ENCODE assay signal across 16 cellular contexts in genomic region chr17:8387914-8388651, GRCh38. TPM values are rescaled to one million over a fixed set of nuclear protein-coding genes. Genes with fewer than 3 reads are reported as not detected.
A peak's percentile ranks its signal among the peaks of the same experiment; 100 is the strongest.
DNase-seq lines count a peak whose midpoint lies in the region; ATAC-seq lines count a peak whose summit lies in the region.
"Had no signal": no experiment of that assay in that cellular context is flagged by ENCODE, and none has a peak within 500 bp of the region (broad histone marks: within the 10 kb centered on the region; RNA-seq: fewer than 3 reads in every experiment).

No MANE protein-coding gene starts in this region.

- no peaks in the 10 kb centered on the region for H3K79me2 ChIP-seq in mesendoderm (ENCODE audit: control insufficient read depth, insufficient read depth, low read length)

- no peak overlapping the region for H3K23ac ChIP-seq in mesendoderm (ENCODE audit: low read length)

- WGBS in mesendoderm (ENCODE audit: extremely low coverage, insufficient coverage, low lambda C conversion rate) = no CpG with 5 or more reads among the region's 7 CpGs

- peaks cover 1% of the 10 kb centered on the region for H3K36me3 Mint-ChIP-seq in stimulated activated naive CD8-positive, alpha-beta T cell treated with anti-CD3 and anti-CD28 coated beads, Interleukin-15, Interleukin-2, amounts not matched to agents 100 ng/mL and 50 ng/mL, for 24 hours (ENCODE audit: low read depth)
- peaks cover 15% of the 10 kb centered on the region for H3K36me3 Mint-ChIP-seq in central memory CD8-positive, alpha-beta T cell (ENCODE audit: insufficient read depth)

- peak overlapping the region; percentile 51 for H2BK5ac ChIP-seq in mesendoderm (ENCODE audit: low read length)

- no peak overlapping the region for H3K9ac ChIP-seq in mesendoderm (ENCODE audit: low read length)

- no peak overlapping the region for H3K4me3 Mint-ChIP-seq in stimulated activated naive CD8-positive, alpha-beta T cell treated with anti-CD3 and anti-CD28 coated beads, Interleukin-15, Interleukin-2, amounts not matched to agents 100 ng/mL and 50 ng/mL, for 24 hours
- no peak overlapping the region for H3K4me3 Mint-ChIP-seq in stimulated activated naive CD8-positive, alpha-beta T cell treated with anti-CD3 and anti-CD28 coated beads, Interleukin-15, amount 100 ng/mL, for 72 hours
- H3K4me3 Mint-ChIP-seq in central memory CD8-positive, alpha-beta T cell = peak overlapping the region; percentile 50

- H3K27ac Mint-ChIP-seq in stimulated activated naive CD8-positive, alpha-beta T cell treated with anti-CD3 and anti-CD28 coated beads, Interleukin-15, Interleukin-2, amounts not matched to agents 100 ng/mL and 50 ng/mL, for 24 hours = peak overlapping the region; percentile 16
- H3K27ac Mint-ChIP-seq in stimulated activated naive CD8-positive, alpha-beta T cell treated with anti-CD3 and anti-CD28 coated beads, Interleukin-15, amount 100 ng/mL, for 72 hours = no peak overlapping the region
- H3K27ac Mint-ChIP-seq in central memory CD8-positive, alpha-beta T cell (ENCODE audit: low read depth) = peak overlapping the region; percentile 77
- H3K27ac Mint-ChIP-seq: IgD-negative memory B cell had no signal

- peaks cover 20% of the 10 kb centered on the region for H3K4me1 Mint-ChIP-seq in stimulated activated naive CD8-positive, alpha-beta T cell treated with anti-CD3 and anti-CD28 coated beads, Interleukin-15, Interleukin-2, amounts not matched to agents 100 ng/mL and 50 ng/mL, for 24 hours (ENCODE audit: low read depth)
- peaks cover 28% of the 10 kb centered on the region for H3K4me1 Mint-ChIP-seq in stimulated activated naive CD8-positive, alpha-beta T cell treated with anti-CD3 and anti-CD28 coated beads, Interleukin-15, amount 100 ng/mL, for 72 hours
- peaks cover 53% of the 10 kb centered on the region for H3K4me1 Mint-ChIP-seq in central memory CD8-positive, alpha-beta T cell

- H3K79me1 ChIP-seq in mesendoderm (ENCODE audit: low read length) = no peaks in the 10 kb centered on the region

- peak overlapping the region; percentile 17 for H3K56ac ChIP-seq in mesendoderm (ENCODE audit: low read length)

- H3K4me3 ChIP-seq in mesendoderm (ENCODE audit: low read length) = no peak overlapping the region
- H3K4me3 ChIP-seq: SJCRH30 had no signal

- H2BK120ac ChIP-seq in mesendoderm (ENCODE audit: low read depth, low read length) = no peak overlapping the region

- H3K4me2 ChIP-seq in mesendoderm (ENCODE audit: low read length) = no peak overlapping the region

- H3K27me3 Mint-ChIP-seq in stimulated activated naive CD8-positive, alpha-beta T cell treated with anti-CD3 and anti-CD28 coated beads, Interleukin-15, Interleukin-2, amounts not matched to agents 100 ng/mL and 50 ng/mL, for 24 hours = no peaks in the 10 kb centered on the region
- H3K27me3 Mint-ChIP-seq in stimulated activated naive CD8-positive, alpha-beta T cell treated with anti-CD3 and anti-CD28 coated beads, Interleukin-15, amount 100 ng/mL, for 72 hours = no peaks in the 10 kb centered on the region
- H3K27me3 Mint-ChIP-seq in central memory CD8-positive, alpha-beta T cell = no peaks in the 10 kb centered on the region
- H3K27me3 Mint-ChIP-seq: IgD-negative memory B cell had no signal

- no peaks in the 10 kb centered on the region for H3K36me3 ChIP-seq in mesendoderm (ENCODE audit: control insufficient read depth, insufficient read depth, low read length)
- H3K36me3 ChIP-seq: SJCRH30 had no signal

- no peak overlapping the region for H4K5ac ChIP-seq in mesendoderm (ENCODE audit: low read length)

- H4K8ac ChIP-seq in mesendoderm (ENCODE audit: low read depth, low read length) = no peak overlapping the region

- no peak overlapping the region for H3K18ac ChIP-seq in mesendoderm (ENCODE audit: low read length)

- H3K9me3 Mint-ChIP-seq in stimulated activated naive CD8-positive, alpha-beta T cell treated with anti-CD3 and anti-CD28 coated beads, Interleukin-15, Interleukin-2, amounts not matched to agents 100 ng/mL and 50 ng/mL, for 24 hours = no peaks in the 10 kb centered on the region
- H3K9me3 Mint-ChIP-seq in stimulated activated naive CD8-positive, alpha-beta T cell treated with anti-CD3 and anti-CD28 coated beads, Interleukin-15, amount 100 ng/mL, for 72 hours = no peaks in the 10 kb centered on the region
- no peaks in the 10 kb centered on the region for H3K9me3 Mint-ChIP-seq in central memory CD8-positive, alpha-beta T cell
- H3K9me3 Mint-ChIP-seq: IgD-negative memory B cell had no signal

- no peak overlapping the region for H3K27ac ChIP-seq in mesendoderm (ENCODE audit: low read depth, low read length)
- H3K27ac ChIP-seq: C4-2B, SJCRH30 had no signal

- no peaks in the 10 kb centered on the region for H3K27me3 ChIP-seq in mesendoderm (ENCODE audit: insufficient read depth, low read length, poor library complexity)
- H3K27me3 ChIP-seq: SJCRH30 had no signal

- H3K4me1 ChIP-seq in mesendoderm (ENCODE audit: control insufficient read depth, low read depth, low read length) = peaks cover 13% of the 10 kb centered on the region

- no peak for ATAC-seq in stimulated activated naive CD8-positive, alpha-beta T cell treated with anti-CD3 and anti-CD28 coated beads, Interleukin-15, amount 100 ng/mL, for 72 hours
- peak; percentile 77 for ATAC-seq in central memory CD8-positive, alpha-beta T cell (replicated peaks; ENCODE audit: extremely low read depth, poor library complexity, severe bottlenecking)

- H2BK15ac ChIP-seq in mesendoderm (replicated peaks; ENCODE audit: low read depth) = no peak overlapping the region

- H3K4ac ChIP-seq in mesendoderm (ENCODE audit: low read depth, low read length) = no peak overlapping the region

- no peak overlapping the region for H2AK5ac ChIP-seq in mesendoderm (ENCODE audit: low read length)

- no peak for DNase-seq in stimulated activated naive CD8-positive, alpha-beta T cell treated with anti-CD3 and anti-CD28 coated beads, Interleukin-15, amount 100 ng/mL, for 72 hours
- DNase-seq in central memory CD8-positive, alpha-beta T cell (ENCODE audit: low spot score in 2 of 2) = peak in 1 of 2 donors; percentile 71
- no peak for DNase-seq in mesendoderm
- no peak for DNase-seq in glomerular visceral epithelial cell (ENCODE audit: extremely low spot score)
- DNase-seq in A172 (ENCODE audit: low spot score) = no peak
- DNase-seq in DMS79 (lab: John Stamatoyannopoulos, UW) = no peak
- DNase-seq: MV-4-11, NCI-H1417 treated with DMSO at 0.1 percent for 48 hours, NCI-H2029, NCI-H2171 treated with DMSO at 0.1 percent for 48 hours, NCI-H446 treated with DMSO at 0.1 percent for 48 hours, SJCRH30 had no signal

RNA-seq across cellular contexts. Expression of gene RPL26, which starts 5.1 kb away (rescaled TPM):
- polyA plus RNA-seq in mesendoderm (2013, experiment 1 of 2) = 6,705 TPM
- 6,705 TPM for polyA plus RNA-seq in mesendoderm (2013, experiment 2 of 2)
- total RNA-seq in A172 (2014; rRNA removed; shearing (Covaris generic)) = 4,408 and 5,921 TPM in 2 replicates

RNA-seq across cellular contexts. Expression of gene RNF222, which starts 9.5 kb away (rescaled TPM):
- polyA plus RNA-seq in mesendoderm (2013, experiment 1 of 2) = 0.08 TPM
- 0.08 TPM for polyA plus RNA-seq in mesendoderm (2013, experiment 2 of 2)
- not detected in 2 replicates for total RNA-seq in A172 (2014; rRNA removed; shearing (Covaris generic))
- total RNA-seq: HT-29, SJCRH30 had no signal

RNA-seq across cellular contexts. Expression of gene NDEL1, which starts 47.6 kb away (rescaled TPM):
- polyA plus RNA-seq in mesendoderm (2013, experiment 1 of 2) = 34.4 TPM
- polyA plus RNA-seq in mesendoderm (2013, experiment 2 of 2) = 34.5 TPM
- total RNA-seq in A172 (2014; rRNA removed; shearing (Covaris generic)) = 38.4 and 48.0 TPM in 2 replicates

RNA-seq across cellular contexts. Expression of gene ODF4, which starts 48.4 kb away (rescaled TPM):
- not detected for polyA plus RNA-seq in mesendoderm (2013, experiment 1 of 2)
- not detected for polyA plus RNA-seq in mesendoderm (2013, experiment 2 of 2)
- not detected in 2 replicates for total RNA-seq in A172 (2014; rRNA removed; shearing (Covaris generic))
- total RNA-seq: HT-29, SJCRH30 had no signal
- polyA plus RNA-seq: IgD-negative memory B cell had no signal

Comparison
In these comparisons a context has a peak if more than half of its experiments do, and no peak if none do; other contexts are left out.
1. H3K27ac Mint-ChIP-seq: peak in stimulated activated naive CD8-positive, alpha-beta T cell treated with anti-CD3 and anti-CD28 coated beads, Interleukin-15, Interleukin-2, amounts not matched to agents 100 ng/mL and 50 ng/mL, for 24 hours (single experiment) and central memory CD8-positive, alpha-beta T cell (single experiment); none in stimulated activated naive CD8-positive, alpha-beta T cell treated with anti-CD3 and anti-CD28 coated beads, Interleukin-15, amount 100 ng/mL, for 72 hours (0 of 2).